Comparison of ENCODE assay signal across 27 cellular contexts in genomic region chr17:40724656-40725055, GRCh38. TPM values are rescaled to one million over a fixed set of nuclear protein-coding genes. Genes with fewer than 3 reads are reported as not detected.
"Had no signal": no experiment of that assay in that cellular context is flagged by ENCODE, and none has a peak within 500 bp of the region (broad histone marks: within the 10 kb centered on the region; RNA-seq: fewer than 3 reads in every experiment).

No MANE protein-coding gene starts in this region.

- H3K36me3 Mint-ChIP-seq: immature natural killer cell; naive thymus-derived CD4-positive, alpha-beta T cell; stimulated activated memory B cell treated with anti-CD40 and anti-IgM and Interleukin-4, amounts not matched to agents 10 μg/mL and 1 μg/mL and 100 μg/mL, for 72 hours had no signal

- H3K4me1 ChIP-seq: esophagus muscularis mucosa, foreskin keratinocyte, psoas muscle, tibial artery, upper lobe of left lung had no signal

- H3K4me3 Mint-ChIP-seq: dendritic cell treated with granulocyte-macrophage colony-stimulating factor and Interleukin-4, amounts not matched to agents 40 ng/mL and 50 ng/mL, for 4 days; effector memory CD8-positive, alpha-beta T cell; immature natural killer cell; naive thymus-derived CD4-positive, alpha-beta T cell; nephron progenitor cell; stimulated activated memory B cell treated with anti-CD40 and anti-IgM and Interleukin-4, amounts not matched to agents 10 μg/mL and 1 μg/mL and 100 μg/mL, for 72 hours; stimulated activated naive CD8-positive, alpha-beta T cell treated with anti-CD3 and anti-CD28 coated beads, Interleukin-15, Interleukin-2, amounts not matched to agents 100 ng/mL and 50 ng/mL, for 24 hours had no signal

- H3K9me3 Mint-ChIP-seq: dendritic cell treated with granulocyte-macrophage colony-stimulating factor and Interleukin-4, amounts not matched to agents 40 ng/mL and 50 ng/mL, for 4 days; effector memory CD8-positive, alpha-beta T cell; immature natural killer cell; naive thymus-derived CD4-positive, alpha-beta T cell; nephron progenitor cell; stimulated activated memory B cell treated with anti-CD40 and anti-IgM and Interleukin-4, amounts not matched to agents 10 μg/mL and 1 μg/mL and 100 μg/mL, for 72 hours; stimulated activated naive CD8-positive, alpha-beta T cell treated with anti-CD3 and anti-CD28 coated beads, Interleukin-15, Interleukin-2, amounts not matched to agents 100 ng/mL and 50 ng/mL, for 24 hours had no signal

- H3K4me3 ChIP-seq: esophagus muscularis mucosa, lung, psoas muscle, right lobe of liver, tibial artery, upper lobe of left lung, uterus had no signal

- DNase-seq: effector memory CD8-positive, alpha-beta T cell; foreskin keratinocyte; immature natural killer cell; kidney; left colon; left ventricle myocardium superior; mesendoderm; naive thymus-derived CD4-positive, alpha-beta T cell; nephron progenitor cell; psoas muscle; retina; right lobe of liver; stimulated activated CD4-positive, alpha-beta T cell treated with anti-CD3 and anti-CD28 coated beads, Interleukin-15, amount 100 ng/mL, for 24 hours; stimulated activated CD4-positive, alpha-beta T cell treated with anti-CD3 and anti-CD28 coated beads, Interleukin-1b, Interleukin-23, amount 100 ng/mL, for 48 hours; stimulated activated CD4-positive, alpha-beta T cell treated with anti-CD3 and anti-CD28 coated beads, Interleukin-4, amount 100 ng/mL, for 24 hours; tibial artery; upper lobe of left lung; uterus had no signal

- H3K27ac Mint-ChIP-seq: dendritic cell treated with granulocyte-macrophage colony-stimulating factor and Interleukin-4, amounts not matched to agents 40 ng/mL and 50 ng/mL, for 4 days; effector memory CD8-positive, alpha-beta T cell; immature natural killer cell; naive thymus-derived CD4-positive, alpha-beta T cell; nephron progenitor cell; stimulated activated memory B cell treated with anti-CD40 and anti-IgM and Interleukin-4, amounts not matched to agents 10 μg/mL and 1 μg/mL and 100 μg/mL, for 72 hours; stimulated activated naive CD8-positive, alpha-beta T cell treated with anti-CD3 and anti-CD28 coated beads, Interleukin-15, Interleukin-2, amounts not matched to agents 100 ng/mL and 50 ng/mL, for 24 hours had no signal

- H3K27ac ChIP-seq: epithelial cell of prostate, esophagus muscularis mucosa, foreskin keratinocyte, psoas muscle, right lobe of liver, tibial artery, upper lobe of left lung, uterus had no signal

- H3K27me3 ChIP-seq: right lobe of liver, upper lobe of left lung, uterus had no signal

- H3K9me3 ChIP-seq: esophagus muscularis mucosa, psoas muscle, right lobe of liver, tibial artery, upper lobe of left lung, uterus had no signal

- FAIRE-seq: kidney had no signal

- H3K4me1 Mint-ChIP-seq: immature natural killer cell, nephron progenitor cell had no signal

- H3K36me3 ChIP-seq: esophagus muscularis mucosa, right lobe of liver, tibial artery, upper lobe of left lung, uterus had no signal

RNA-seq across cellular contexts. Expression of gene KRT24, which starts 21.1 kb away (rescaled TPM):
- total RNA-seq: left ventricle myocardium superior; lung; mononuclear cell; naive thymus-derived CD4-positive, alpha-beta T cell; omental fat pad; psoas muscle; right lobe of liver; temporal lobe; upper lobe of left lung; uterus had no signal
- polyA plus RNA-seq: immature natural killer cell; naive thymus-derived CD4-positive, alpha-beta T cell; psoas muscle had no signal

RNA-seq across cellular contexts. Expression of gene KRT25, which starts 30.5 kb away (rescaled TPM):
- total RNA-seq: esophagus muscularis mucosa; foreskin keratinocyte; kidney; left colon; left ventricle myocardium superior; lung; mononuclear cell; naive thymus-derived CD4-positive, alpha-beta T cell; omental fat pad; psoas muscle; right lobe of liver; upper lobe of left lung; uterus had no signal
- polyA plus RNA-seq: foreskin keratinocyte; immature natural killer cell; lung; naive thymus-derived CD4-positive, alpha-beta T cell had no signal

RNA-seq across cellular contexts. Expression of gene KRT26, which starts 47.3 kb away (rescaled TPM):
- total RNA-seq: esophagus muscularis mucosa; foreskin keratinocyte; kidney; left colon; left ventricle myocardium superior; lung; mononuclear cell; naive thymus-derived CD4-positive, alpha-beta T cell; omental fat pad; psoas muscle; right lobe of liver; temporal lobe; upper lobe of left lung; uterus had no signal
- polyA plus RNA-seq: foreskin keratinocyte; immature natural killer cell; lung; naive thymus-derived CD4-positive, alpha-beta T cell; psoas muscle had no signal

RNA-seq across cellular contexts. Expression of gene KRT27, which starts 57.7 kb away (rescaled TPM):
- total RNA-seq: esophagus muscularis mucosa; foreskin keratinocyte; kidney; left ventricle myocardium superior; mononuclear cell; naive thymus-derived CD4-positive, alpha-beta T cell; omental fat pad; psoas muscle; right lobe of liver; uterus had no signal
- polyA plus RNA-seq: foreskin keratinocyte; immature natural killer cell; naive thymus-derived CD4-positive, alpha-beta T cell had no signal

RNA-seq across cellular contexts. Expression of gene KRT222, which starts 59.7 kb away (rescaled TPM):
- total RNA-seq: left ventricle myocardium superior; mononuclear cell; naive thymus-derived CD4-positive, alpha-beta T cell had no signal
- polyA plus RNA-seq: immature natural killer cell; naive thymus-derived CD4-positive, alpha-beta T cell had no signal
